Comparison of ENCODE assay signal across 6 cellular contexts in the genomic region with DNA sequence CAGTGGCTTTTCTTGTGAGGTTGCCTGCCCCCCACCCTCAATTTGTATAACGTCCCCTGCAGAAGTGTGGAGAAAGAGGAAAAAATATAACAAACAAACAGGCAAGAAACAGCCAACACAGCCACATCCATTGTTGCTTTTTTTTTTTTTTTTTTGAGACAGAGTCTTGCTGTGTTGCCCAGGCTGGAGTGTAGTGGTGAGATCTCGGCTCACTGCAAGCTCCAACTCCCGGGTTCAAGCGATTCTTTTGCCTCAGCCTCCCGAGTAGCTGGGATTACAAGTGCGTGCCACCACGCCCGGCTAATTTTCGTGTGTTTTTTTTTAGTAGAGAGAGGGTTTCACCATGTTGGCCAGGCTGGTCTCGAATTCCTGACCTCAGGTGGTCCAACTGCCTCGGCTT. TPM values are rescaled to one million over a fixed set of nuclear protein-coding genes. Genes with fewer than 3 reads are reported as not detected.
DNase-seq lines count a peak whose midpoint lies in the region; ATAC-seq, FAIRE-seq and TF ChIP-seq lines count a peak whose summit lies in the region.
"Not testable (repeated sequence)": the region's sequence is repeated elsewhere in the genome, so short reads cannot be mapped to it uniquely, and the experiment has no call there.

No MANE protein-coding gene starts in this region.

- TF ChIP-seq CTCF in RWPE1 (conservative IDR thresholded peaks at IDR 0.05; ENCODE audit: low read depth); body of pancreas (IDR thresholded peaks at IDR 0.05); gastroesophageal sphincter (IDR thresholded peaks at IDR 0.05); kidney (IDR thresholded peaks at IDR 0.05; ENCODE audit: borderline replicate concordance, extremely low read depth, insufficient read depth); liver (IDR thresholded peaks at IDR 0.05; ENCODE audit: low read depth, low read length, missing input control): not testable (repeated sequence)

- not testable (repeated sequence) for ATAC-seq in body of pancreas, gastroesophageal sphincter

- CTCF ChIA-PET in RWPE1 (lab: Yijun Ruan, JAX) = not testable (repeated sequence)

- H3K4me3 ChIP-seq in body of pancreas; gastroesophageal sphincter; kidney (ENCODE audit: low read length in 2 of 2); liver (ENCODE audit: low read depth in 1 of 3, low read length in 3 of 3); stomach smooth muscle (ENCODE audit: low read length in 2 of 2): not testable (repeated sequence)

- not testable (repeated sequence) for H3K36me3 ChIP-seq in body of pancreas (replicated peaks in 1 of 2; ENCODE audit: insufficient read depth in 1 of 2, low read depth in 2 of 2); gastroesophageal sphincter; kidney (ENCODE audit: control insufficient read depth in 1 of 2, insufficient read depth in 2 of 2, low read length in 2 of 2); liver (ENCODE audit: control insufficient read depth in 4 of 4, insufficient read depth in 3 of 4, low read depth in 1 of 4, low read length in 3 of 4); stomach smooth muscle (ENCODE audit: control insufficient read depth in 2 of 2, insufficient read depth in 2 of 2, low read length in 2 of 2)

- peak overlapping the region; percentile 100 for H3K27ac ChIP-seq in RWPE1
- H3K27ac ChIP-seq in body of pancreas = peak overlapping the region in 3 of 4 donors; percentile 90 to 98 (median 97)
- peak overlapping the region; percentile 86 to 94 (median 92) for H3K27ac ChIP-seq in gastroesophageal sphincter
- H3K27ac ChIP-seq in kidney (ENCODE audit: low read depth in 2 of 2, low read length in 2 of 2) = not testable (repeated sequence)
- peak overlapping the region; percentile 10 to 78 for H3K27ac ChIP-seq in liver (ENCODE audit: low read depth in 1 of 2, low read length in 2 of 2)
- peak overlapping the region; percentile 98 for H3K27ac ChIP-seq in stomach smooth muscle (ENCODE audit: low read length)

- 81 to 89% methylated on average over 8 to 11 of the region's 11 CpGs for WGBS in body of pancreas, 2 donors
- 91 to 94% methylated on average over 7 to 10 of the region's 11 CpGs for WGBS in gastroesophageal sphincter (ENCODE audit: low coverage in 1 of 2), 2 donors
- 92% methylated on average over 11 of the region's 11 CpGs for WGBS in liver

- not testable (repeated sequence) for TF ChIP-seq EP300 in gastroesophageal sphincter (IDR thresholded peaks at IDR 0.05)

- not testable (repeated sequence) for H3K9me3 ChIP-seq in body of pancreas; gastroesophageal sphincter; kidney (ENCODE audit: control insufficient read depth in 1 of 2, low read length in 2 of 2); liver (ENCODE audit: control insufficient read depth in 4 of 4, low read length in 3 of 4); stomach smooth muscle (ENCODE audit: control insufficient read depth in 2 of 2, low read length in 2 of 2)

- not testable (repeated sequence) for TF ChIP-seq POLR2A in body of pancreas (IDR thresholded peaks at IDR 0.05); gastroesophageal sphincter (IDR thresholded peaks at IDR 0.05)

- H3K4me1 ChIP-seq in body of pancreas (peaks cover 73% of the 10 kb centered on the region), gastroesophageal sphincter (peaks cover 4 to 72% (median 29%) of the 10 kb centered on the region in 3 donors), liver (ENCODE audit: control insufficient read depth in 4 of 4, insufficient read depth in 4 of 4, low read length in 3 of 4) (peaks cover 9 to 41% (median 22%) of the 10 kb centered on the region in 4 donors), stomach smooth muscle (ENCODE audit: control insufficient read depth, insufficient read depth, low read length) (peaks cover 27% of the 10 kb centered on the region)
- H3K4me1 ChIP-seq in kidney (ENCODE audit: control insufficient read depth in 1 of 2, insufficient read depth in 1 of 2, low read depth in 1 of 2, low read length in 2 of 2) = not testable (repeated sequence)

- POLR2A ChIA-PET in RWPE1 (lab: Yijun Ruan, JAX; ENCODE audit: low non-redundant PET) = not testable (repeated sequence)

- TF ChIP-seq RAD21 in liver (IDR thresholded peaks at IDR 0.05) = not testable (repeated sequence)

- intact Hi-C loops in body of pancreas (cut with DNase I) = not testable (repeated sequence)
- intact Hi-C loops in kidney (cut with DNase I) = loop anchor here (10.0 kb wide), 1 partner anchor 86 kb away; no protein-coding TSS in a partner anchor

- H3K27me3 ChIP-seq in body of pancreas; gastroesophageal sphincter; liver (ENCODE audit: control insufficient read depth in 4 of 4, insufficient read depth in 4 of 4, low read length in 3 of 4); stomach smooth muscle (ENCODE audit: control insufficient read depth in 1 of 2, insufficient read depth in 2 of 2, low read length in 2 of 2): not testable (repeated sequence)

- not testable (repeated sequence) for H3K9ac ChIP-seq in kidney (ENCODE audit: low read length in 2 of 2); liver (ENCODE audit: low read depth in 1 of 2, low read length in 2 of 2); stomach smooth muscle (ENCODE audit: low read length in 2 of 2)

- not testable (repeated sequence) for DNase-seq in RWPE1 (ENCODE audit: low spot score); body of pancreas
- peak; percentile 14 for DNase-seq in kidney

- FAIRE-seq in kidney (lab: Jason Lieb, UNC) = not testable (repeated sequence)

RNA-seq across cellular contexts. Expression of a gene that starts 17.9 kb away (rescaled TPM):
- total RNA-seq in body of pancreas = 100 to 1,000 TPM; 178 to 186 TPM
- 100 to 1,000 TPM; 125 to 285 (median 155) TPM for total RNA-seq in gastroesophageal sphincter
- total RNA-seq in kidney = 173 TPM
- 20.3 TPM for polyA plus RNA-seq in kidney (ENCODE audit: insufficient read depth, low read depth, low replicate concordance)
- 100 to 1,000 TPM in 1 of 2 donors, 10 to 100 TPM in 1; 12.8 to 100 TPM for total RNA-seq in liver
- 10 to 100 TPM; 71.8 to 78.5 TPM for polyA plus RNA-seq in liver
